In the genomic region with DNA sequence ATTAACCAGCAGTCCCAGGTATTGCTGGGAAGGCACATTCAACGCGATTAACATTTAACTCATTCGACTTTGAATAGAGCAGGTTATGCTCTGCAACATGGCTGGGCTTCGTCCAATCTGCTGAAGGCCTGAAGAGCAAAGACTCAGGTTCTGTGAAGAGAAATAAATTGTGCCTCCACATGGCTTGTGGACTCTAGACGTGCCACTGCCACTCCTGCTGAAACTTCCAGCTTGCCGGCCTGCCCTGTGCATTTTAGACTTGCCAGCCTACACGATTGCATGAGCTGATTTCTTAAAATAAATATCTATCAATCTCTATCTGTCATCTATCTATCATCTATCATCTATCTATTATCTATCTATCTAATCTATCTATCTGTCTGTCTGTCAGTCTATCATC, we compare ENCODE assay signal across 15 cellular contexts.
"Had no signal": no experiment of that assay in that cellular context is flagged by ENCODE, and none has a peak within 500 bp of the region (broad histone marks: within the 10 kb centered on the region; RNA-seq: fewer than 3 reads in every experiment).

No MANE protein-coding gene starts in this region.

- H3K27me3 ChIP-seq: ovary, uterus had no signal

- H3K27ac ChIP-seq: epithelial cell of prostate, ovary, sigmoid colon, stomach, uterus had no signal

- ATAC-seq: activated CD4-positive, CD25-positive, alpha-beta regulatory T cell treated with anti-CD3 and anti-CD28 coated beads, Interleukin-2, amount 50 U/mL, for 24 hours had no signal

- H3K4me3 Mint-ChIP-seq: immature natural killer cell, mesothelial cell of epicardium, neural crest cell had no signal

- H3K36me3 ChIP-seq: ovary, sigmoid colon, stomach, uterus had no signal

- H3K36me3 Mint-ChIP-seq: immature natural killer cell, mesothelial cell of epicardium had no signal

- H3K4me1 ChIP-seq: sigmoid colon, stomach, uterus had no signal

- H3K27ac Mint-ChIP-seq: activated T-helper 2 cell treated with anti-CD3 and anti-CD28 coated beads, Interferon-gamma antibody, Interleukin-2, Interleukin-4, amounts not matched to agents 10 μg/mL and 5 μg/mL and 100 μg/mL, durations not matched to agents 14 hours and 24 hours and 36 hours; immature natural killer cell; mesothelial cell of epicardium had no signal

- H3K9me3 ChIP-seq: ovary, sigmoid colon, stomach, uterus had no signal

- DNase-seq: aorta; dermis blood vessel endothelial cell; foreskin melanocyte; immature natural killer cell; ovary; stimulated activated CD4-positive, alpha-beta T cell treated with anti-CD3 and anti-CD28 coated beads, Interleukin-2, amount 100 ng/mL, for 24 hours; stomach; T-helper 9 cell; uterus had no signal

- H3K4me3 ChIP-seq: ovary, sigmoid colon, stomach, uterus had no signal

- H3K9me3 Mint-ChIP-seq: activated T-helper 2 cell treated with anti-CD3 and anti-CD28 coated beads, Interferon-gamma antibody, Interleukin-2, Interleukin-4, amounts not matched to agents 10 μg/mL and 5 μg/mL and 100 μg/mL, durations not matched to agents 14 hours and 24 hours and 36 hours; immature natural killer cell; neural crest cell had no signal

- H3K4me1 Mint-ChIP-seq: immature natural killer cell, mesothelial cell of epicardium, neural crest cell had no signal
